In the genomic region with DNA sequence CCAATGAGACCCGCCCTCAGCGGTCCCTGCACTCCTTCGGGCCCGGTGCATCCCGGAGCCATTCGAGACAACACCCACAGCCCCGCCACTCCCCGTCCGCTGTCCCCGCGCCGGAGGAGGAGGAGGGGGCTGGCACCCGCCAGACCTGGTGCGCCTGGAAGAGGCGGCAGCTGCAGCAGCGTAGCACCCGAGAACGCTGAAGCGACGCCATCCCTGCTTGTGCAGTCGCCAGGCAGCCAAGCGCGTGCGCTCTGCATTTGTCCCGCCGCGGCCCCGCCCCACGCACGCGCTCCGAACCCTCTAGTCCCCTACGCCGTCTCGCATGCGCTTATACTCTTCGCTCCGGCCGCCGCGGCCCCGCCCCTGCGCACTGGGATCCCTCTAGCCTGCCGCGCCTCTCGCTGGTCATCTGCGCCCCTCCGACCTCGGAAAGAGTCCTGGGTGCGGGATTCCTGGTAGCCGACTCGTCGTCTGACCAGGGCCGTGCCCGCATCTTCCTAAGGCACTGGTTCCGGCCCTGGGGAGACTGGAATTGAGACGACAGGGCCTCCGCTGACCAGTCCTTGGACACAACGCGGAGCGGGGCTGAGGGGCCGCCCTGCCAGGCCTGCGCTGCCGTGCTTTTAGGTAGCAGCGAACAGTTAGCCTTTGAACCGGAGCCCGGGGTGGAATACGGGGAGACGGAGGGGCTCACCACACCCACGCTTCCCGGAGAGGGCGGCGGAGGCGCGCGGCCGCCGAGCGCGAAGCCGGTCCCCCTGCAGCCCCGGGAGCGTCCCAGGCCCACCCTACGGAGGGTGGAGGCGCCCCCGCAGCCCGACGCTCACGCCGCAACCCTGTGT, we compare ENCODE assay signal across 1 cellular context.
TF ChIP-seq lines count a peak whose summit lies in the region.

A gene with protein sequence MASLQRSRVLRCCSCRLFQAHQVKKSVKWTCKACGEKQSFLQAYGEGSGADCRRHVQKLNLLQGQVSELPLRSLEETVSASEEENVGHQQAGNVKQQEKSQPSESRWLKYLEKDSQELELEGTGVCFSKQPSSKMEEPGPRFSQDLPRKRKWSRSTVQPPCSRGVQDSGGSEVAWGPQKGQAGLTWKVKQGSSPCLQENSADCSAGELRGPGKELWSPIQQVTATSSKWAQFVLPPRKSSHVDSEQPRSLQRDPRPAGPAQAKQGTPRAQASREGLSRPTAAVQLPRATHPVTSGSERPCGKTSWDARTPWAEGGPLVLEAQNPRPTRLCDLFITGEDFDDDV (minus strand): TSS at position 232 of the 842 bp plus-strand sequence. CDS start 21 bp downstream, at position 211.

TF ChIP-seq in HepG2, 621 proteins besides CTCF, POLR2A, EP300 and RAD21 (continued from another document and continues in another):
- TF ChIP-seq, protein P1, sequence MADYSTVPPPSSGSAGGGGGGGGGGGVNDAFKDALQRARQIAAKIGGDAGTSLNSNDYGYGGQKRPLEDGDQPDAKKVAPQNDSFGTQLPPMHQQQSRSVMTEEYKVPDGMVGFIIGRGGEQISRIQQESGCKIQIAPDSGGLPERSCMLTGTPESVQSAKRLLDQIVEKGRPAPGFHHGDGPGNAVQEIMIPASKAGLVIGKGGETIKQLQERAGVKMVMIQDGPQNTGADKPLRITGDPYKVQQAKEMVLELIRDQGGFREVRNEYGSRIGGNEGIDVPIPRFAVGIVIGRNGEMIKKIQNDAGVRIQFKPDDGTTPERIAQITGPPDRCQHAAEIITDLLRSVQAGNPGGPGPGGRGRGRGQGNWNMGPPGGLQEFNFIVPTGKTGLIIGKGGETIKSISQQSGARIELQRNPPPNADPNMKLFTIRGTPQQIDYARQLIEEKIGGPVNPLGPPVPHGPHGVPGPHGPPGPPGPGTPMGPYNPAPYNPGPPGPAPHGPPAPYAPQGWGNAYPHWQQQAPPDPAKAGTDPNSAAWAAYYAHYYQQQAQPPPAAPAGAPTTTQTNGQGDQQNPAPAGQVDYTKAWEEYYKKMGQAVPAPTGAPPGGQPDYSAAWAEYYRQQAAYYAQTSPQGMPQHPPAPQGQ (CRISPR knock-in tag; IDR thresholded peaks at IDR 0.05; ENCODE audit: borderline replicate concordance): 0 out of 2 replicates have a peak, but pooled peaks have one; percentile 80
- TF ChIP-seq, protein P2, sequence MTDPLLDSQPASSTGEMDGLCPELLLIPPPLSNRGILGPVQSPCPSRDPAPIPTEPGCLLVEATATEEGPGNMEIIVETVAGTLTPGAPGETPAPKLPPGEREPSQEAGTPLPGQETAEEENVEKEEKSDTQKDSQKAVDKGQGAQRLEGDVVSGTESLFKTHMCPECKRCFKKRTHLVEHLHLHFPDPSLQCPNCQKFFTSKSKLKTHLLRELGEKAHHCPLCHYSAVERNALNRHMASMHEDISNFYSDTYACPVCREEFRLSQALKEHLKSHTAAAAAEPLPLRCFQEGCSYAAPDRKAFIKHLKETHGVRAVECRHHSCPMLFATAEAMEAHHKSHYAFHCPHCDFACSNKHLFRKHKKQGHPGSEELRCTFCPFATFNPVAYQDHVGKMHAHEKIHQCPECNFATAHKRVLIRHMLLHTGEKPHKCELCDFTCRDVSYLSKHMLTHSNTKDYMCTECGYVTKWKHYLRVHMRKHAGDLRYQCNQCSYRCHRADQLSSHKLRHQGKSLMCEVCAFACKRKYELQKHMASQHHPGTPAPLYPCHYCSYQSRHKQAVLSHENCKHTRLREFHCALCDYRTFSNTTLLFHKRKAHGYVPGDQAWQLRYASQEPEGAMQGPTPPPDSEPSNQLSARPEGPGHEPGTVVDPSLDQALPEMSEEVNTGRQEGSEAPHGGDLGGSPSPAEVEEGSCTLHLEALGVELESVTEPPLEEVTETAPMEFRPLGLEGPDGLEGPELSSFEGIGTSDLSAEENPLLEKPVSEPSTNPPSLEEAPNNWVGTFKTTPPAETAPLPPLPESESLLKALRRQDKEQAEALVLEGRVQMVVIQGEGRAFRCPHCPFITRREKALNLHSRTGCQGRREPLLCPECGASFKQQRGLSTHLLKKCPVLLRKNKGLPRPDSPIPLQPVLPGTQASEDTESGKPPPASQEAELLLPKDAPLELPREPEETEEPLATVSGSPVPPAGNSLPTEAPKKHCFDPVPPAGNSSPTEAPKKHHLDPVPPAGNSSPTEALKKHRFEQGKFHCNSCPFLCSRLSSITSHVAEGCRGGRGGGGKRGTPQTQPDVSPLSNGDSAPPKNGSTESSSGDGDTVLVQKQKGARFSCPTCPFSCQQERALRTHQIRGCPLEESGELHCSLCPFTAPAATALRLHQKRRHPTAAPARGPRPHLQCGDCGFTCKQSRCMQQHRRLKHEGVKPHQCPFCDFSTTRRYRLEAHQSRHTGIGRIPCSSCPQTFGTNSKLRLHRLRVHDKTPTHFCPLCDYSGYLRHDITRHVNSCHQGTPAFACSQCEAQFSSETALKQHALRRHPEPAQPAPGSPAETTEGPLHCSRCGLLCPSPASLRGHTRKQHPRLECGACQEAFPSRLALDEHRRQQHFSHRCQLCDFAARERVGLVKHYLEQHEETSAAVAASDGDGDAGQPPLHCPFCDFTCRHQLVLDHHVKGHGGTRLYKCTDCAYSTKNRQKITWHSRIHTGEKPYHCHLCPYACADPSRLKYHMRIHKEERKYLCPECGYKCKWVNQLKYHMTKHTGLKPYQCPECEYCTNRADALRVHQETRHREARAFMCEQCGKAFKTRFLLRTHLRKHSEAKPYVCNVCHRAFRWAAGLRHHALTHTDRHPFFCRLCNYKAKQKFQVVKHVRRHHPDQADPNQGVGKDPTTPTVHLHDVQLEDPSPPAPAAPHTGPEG (CRISPR knock-in tag; IDR thresholded peaks at IDR 0.05): no peak
- TF ChIP-seq CENPX (CRISPR knock-in tag; IDR thresholded peaks at IDR 0.05): no peak
- peak; percentile 87; the same call in 1 of the 2 replicates for TF ChIP-seq ZNF607 (CRISPR knock-in tag; IDR thresholded peaks at IDR 0.05; ENCODE audit: borderline replicate concordance)
- no peak for TF ChIP-seq ZNF569 (CRISPR knock-in tag; IDR thresholded peaks at IDR 0.05; ENCODE audit: borderline replicate concordance)
- TF ChIP-seq ADNP (CRISPR knock-in tag; IDR thresholded peaks at IDR 0.05): no peak
- TF ChIP-seq ZNF101 (CRISPR knock-in tag; IDR thresholded peaks at IDR 0.05; ENCODE audit: borderline replicate concordance, low read depth): no peak
- 0 out of 2 replicates have a peak, but pooled peaks have one; percentile 49 for TF ChIP-seq ZNF44 (CRISPR knock-in tag; IDR thresholded peaks at IDR 0.05)
- TF ChIP-seq, protein P3, sequence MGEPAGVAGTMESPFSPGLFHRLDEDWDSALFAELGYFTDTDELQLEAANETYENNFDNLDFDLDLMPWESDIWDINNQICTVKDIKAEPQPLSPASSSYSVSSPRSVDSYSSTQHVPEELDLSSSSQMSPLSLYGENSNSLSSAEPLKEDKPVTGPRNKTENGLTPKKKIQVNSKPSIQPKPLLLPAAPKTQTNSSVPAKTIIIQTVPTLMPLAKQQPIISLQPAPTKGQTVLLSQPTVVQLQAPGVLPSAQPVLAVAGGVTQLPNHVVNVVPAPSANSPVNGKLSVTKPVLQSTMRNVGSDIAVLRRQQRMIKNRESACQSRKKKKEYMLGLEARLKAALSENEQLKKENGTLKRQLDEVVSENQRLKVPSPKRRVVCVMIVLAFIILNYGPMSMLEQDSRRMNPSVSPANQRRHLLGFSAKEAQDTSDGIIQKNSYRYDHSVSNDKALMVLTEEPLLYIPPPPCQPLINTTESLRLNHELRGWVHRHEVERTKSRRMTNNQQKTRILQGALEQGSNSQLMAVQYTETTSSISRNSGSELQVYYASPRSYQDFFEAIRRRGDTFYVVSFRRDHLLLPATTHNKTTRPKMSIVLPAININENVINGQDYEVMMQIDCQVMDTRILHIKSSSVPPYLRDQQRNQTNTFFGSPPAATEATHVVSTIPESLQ (CRISPR knock-in tag; conservative IDR thresholded peaks at IDR 0.05): no peak
- TF ChIP-seq ZNF30 (CRISPR knock-in tag; IDR thresholded peaks at IDR 0.05): no peak
- peak; percentile 56 for TF ChIP-seq ZNF792 (CRISPR knock-in tag; IDR thresholded peaks at IDR 0.05)
- TF ChIP-seq, protein P4, sequence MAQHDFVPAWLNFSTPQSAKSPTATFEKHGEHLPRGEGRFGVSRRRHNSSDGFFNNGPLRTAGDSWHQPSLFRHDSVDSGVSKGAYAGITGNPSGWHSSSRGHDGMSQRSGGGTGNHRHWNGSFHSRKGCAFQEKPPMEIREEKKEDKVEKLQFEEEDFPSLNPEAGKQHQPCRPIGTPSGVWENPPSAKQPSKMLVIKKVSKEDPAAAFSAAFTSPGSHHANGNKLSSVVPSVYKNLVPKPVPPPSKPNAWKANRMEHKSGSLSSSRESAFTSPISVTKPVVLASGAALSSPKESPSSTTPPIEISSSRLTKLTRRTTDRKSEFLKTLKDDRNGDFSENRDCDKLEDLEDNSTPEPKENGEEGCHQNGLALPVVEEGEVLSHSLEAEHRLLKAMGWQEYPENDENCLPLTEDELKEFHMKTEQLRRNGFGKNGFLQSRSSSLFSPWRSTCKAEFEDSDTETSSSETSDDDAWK (CRISPR knock-in tag; IDR thresholded peaks at IDR 0.05): no peak
- TF ChIP-seq, protein P5, sequence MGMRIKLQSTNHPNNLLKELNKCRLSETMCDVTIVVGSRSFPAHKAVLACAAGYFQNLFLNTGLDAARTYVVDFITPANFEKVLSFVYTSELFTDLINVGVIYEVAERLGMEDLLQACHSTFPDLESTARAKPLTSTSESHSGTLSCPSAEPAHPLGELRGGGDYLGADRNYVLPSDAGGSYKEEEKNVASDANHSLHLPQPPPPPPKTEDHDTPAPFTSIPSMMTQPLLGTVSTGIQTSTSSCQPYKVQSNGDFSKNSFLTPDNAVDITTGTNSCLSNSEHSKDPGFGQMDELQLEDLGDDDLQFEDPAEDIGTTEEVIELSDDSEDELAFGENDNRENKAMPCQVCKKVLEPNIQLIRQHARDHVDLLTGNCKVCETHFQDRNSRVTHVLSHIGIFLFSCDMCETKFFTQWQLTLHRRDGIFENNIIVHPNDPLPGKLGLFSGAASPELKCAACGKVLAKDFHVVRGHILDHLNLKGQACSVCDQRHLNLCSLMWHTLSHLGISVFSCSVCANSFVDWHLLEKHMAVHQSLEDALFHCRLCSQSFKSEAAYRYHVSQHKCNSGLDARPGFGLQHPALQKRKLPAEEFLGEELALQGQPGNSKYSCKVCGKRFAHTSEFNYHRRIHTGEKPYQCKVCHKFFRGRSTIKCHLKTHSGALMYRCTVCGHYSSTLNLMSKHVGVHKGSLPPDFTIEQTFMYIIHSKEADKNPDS (CRISPR knock-in tag; IDR thresholded peaks at IDR 0.05): peak; percentile 35; the same call in 1 of the 2 replicates
- TF ChIP-seq CHCHD3 (CRISPR knock-in tag; IDR thresholded peaks at IDR 0.05): no peak
- TF ChIP-seq KLF11 (CRISPR knock-in tag; IDR thresholded peaks at IDR 0.05): 0 out of 2 replicates have a peak, but pooled peaks have one; percentile 60
- TF ChIP-seq ATF7-NPFF (CRISPR knock-in tag; IDR thresholded peaks at IDR 0.05; ENCODE audit: low read depth): peak; percentile 78
- TF ChIP-seq, protein P6, sequence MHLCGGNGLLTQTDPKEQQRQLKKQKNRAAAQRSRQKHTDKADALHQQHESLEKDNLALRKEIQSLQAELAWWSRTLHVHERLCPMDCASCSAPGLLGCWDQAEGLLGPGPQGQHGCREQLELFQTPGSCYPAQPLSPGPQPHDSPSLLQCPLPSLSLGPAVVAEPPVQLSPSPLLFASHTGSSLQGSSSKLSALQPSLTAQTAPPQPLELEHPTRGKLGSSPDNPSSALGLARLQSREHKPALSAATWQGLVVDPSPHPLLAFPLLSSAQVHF (CRISPR knock-in tag; IDR thresholded peaks at IDR 0.05): peak; percentile 38; the same call in 1 of the 2 replicates
- peak; percentile 88; the same call in 1 of the 2 replicates for TF ChIP-seq SAFB2 (CRISPR knock-in tag; IDR thresholded peaks at IDR 0.05; ENCODE audit: borderline replicate concordance, low read depth)
- TF ChIP-seq TGIF2 (CRISPR knock-in tag; IDR thresholded peaks at IDR 0.05): no peak; the same call in 1 of the 2 replicates
- 0 out of 2 replicates have a peak, but pooled peaks have one; percentile 8 for TF ChIP-seq CCDC6 (CRISPR knock-in tag; IDR thresholded peaks at IDR 0.05)
- TF ChIP-seq, protein P7, sequence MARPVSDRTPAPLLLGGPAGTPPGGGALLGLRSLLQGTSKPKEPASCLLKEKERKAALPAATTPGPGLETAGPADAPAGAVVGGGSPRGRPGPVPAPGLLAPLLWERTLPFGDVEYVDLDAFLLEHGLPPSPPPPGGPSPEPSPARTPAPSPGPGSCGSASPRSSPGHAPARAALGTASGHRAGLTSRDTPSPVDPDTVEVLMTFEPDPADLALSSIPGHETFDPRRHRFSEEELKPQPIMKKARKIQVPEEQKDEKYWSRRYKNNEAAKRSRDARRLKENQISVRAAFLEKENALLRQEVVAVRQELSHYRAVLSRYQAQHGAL (CRISPR knock-in tag; IDR thresholded peaks at IDR 0.05; ENCODE audit: not compliant biosample characterization): peak; percentile 14
- peak; percentile 89 for TF ChIP-seq YEATS4 (CRISPR knock-in tag; IDR thresholded peaks at IDR 0.05; ENCODE audit: borderline replicate concordance)
- TF ChIP-seq, protein P8, sequence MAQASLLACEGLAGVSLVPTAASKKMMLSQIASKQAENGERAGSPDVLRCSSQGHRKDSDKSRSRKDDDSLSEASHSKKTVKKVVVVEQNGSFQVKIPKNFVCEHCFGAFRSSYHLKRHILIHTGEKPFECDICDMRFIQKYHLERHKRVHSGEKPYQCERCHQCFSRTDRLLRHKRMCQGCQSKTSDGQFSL (CRISPR knock-in tag; IDR thresholded peaks at IDR 0.05): no peak; the same call in 1 of the 2 replicates
- no peak for TF ChIP-seq RBAK (CRISPR knock-in tag; IDR thresholded peaks at IDR 0.05)
- 0 out of 2 replicates have a peak, but pooled peaks have one; percentile 38 for TF ChIP-seq ZNF143 (CRISPR knock-in tag; IDR thresholded peaks at IDR 0.05)
- no peak; the same call in 1 of the 2 replicates for TF ChIP-seq CEBPG (CRISPR knock-in tag; IDR thresholded peaks at IDR 0.05)
- TF ChIP-seq ZSCAN31 (CRISPR knock-in tag; IDR thresholded peaks at IDR 0.05; ENCODE audit: low read depth): peak; percentile 92
- TF ChIP-seq BRCA1 (CRISPR knock-in tag; IDR thresholded peaks at IDR 0.05): no peak
- no peak for TF ChIP-seq MTF1 (CRISPR knock-in tag; IDR thresholded peaks at IDR 0.05)
- no peak for TF ChIP-seq NR2F2 (IDR thresholded peaks at IDR 0.05; ENCODE audit: borderline replicate concordance, low read depth)
- TF ChIP-seq YY1 (IDR thresholded peaks at IDR 0.05; ENCODE audit: insufficient read depth, insufficient replicate concordance, low read depth, low read length): peak; percentile 81
- peak; percentile 38; the same call in 1 of the 2 replicates for TF ChIP-seq PAWR (CRISPR knock-in tag; IDR thresholded peaks at IDR 0.05; ENCODE audit: borderline replicate concordance)
- TF ChIP-seq ZNF713 (CRISPR knock-in tag; IDR thresholded peaks at IDR 0.05): no peak
- TF ChIP-seq ZNF441 (CRISPR knock-in tag; IDR thresholded peaks at IDR 0.05; ENCODE audit: borderline replicate concordance): peak; percentile 86; the same call in 1 of the 2 replicates
- TF ChIP-seq, protein P9, sequence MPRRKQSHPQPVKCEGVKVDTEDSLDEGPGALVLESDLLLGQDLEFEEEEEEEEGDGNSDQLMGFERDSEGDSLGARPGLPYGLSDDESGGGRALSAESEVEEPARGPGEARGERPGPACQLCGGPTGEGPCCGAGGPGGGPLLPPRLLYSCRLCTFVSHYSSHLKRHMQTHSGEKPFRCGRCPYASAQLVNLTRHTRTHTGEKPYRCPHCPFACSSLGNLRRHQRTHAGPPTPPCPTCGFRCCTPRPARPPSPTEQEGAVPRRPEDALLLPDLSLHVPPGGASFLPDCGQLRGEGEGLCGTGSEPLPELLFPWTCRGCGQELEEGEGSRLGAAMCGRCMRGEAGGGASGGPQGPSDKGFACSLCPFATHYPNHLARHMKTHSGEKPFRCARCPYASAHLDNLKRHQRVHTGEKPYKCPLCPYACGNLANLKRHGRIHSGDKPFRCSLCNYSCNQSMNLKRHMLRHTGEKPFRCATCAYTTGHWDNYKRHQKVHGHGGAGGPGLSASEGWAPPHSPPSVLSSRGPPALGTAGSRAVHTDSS (CRISPR knock-in tag; conservative IDR thresholded peaks at IDR 0.05): no peak
- TF ChIP-seq, protein P10, sequence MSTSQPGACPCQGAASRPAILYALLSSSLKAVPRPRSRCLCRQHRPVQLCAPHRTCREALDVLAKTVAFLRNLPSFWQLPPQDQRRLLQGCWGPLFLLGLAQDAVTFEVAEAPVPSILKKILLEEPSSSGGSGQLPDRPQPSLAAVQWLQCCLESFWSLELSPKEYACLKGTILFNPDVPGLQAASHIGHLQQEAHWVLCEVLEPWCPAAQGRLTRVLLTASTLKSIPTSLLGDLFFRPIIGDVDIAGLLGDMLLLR (CRISPR knock-in tag; IDR thresholded peaks at IDR 0.05): peak; percentile 89
